In the genomic region with DNA sequence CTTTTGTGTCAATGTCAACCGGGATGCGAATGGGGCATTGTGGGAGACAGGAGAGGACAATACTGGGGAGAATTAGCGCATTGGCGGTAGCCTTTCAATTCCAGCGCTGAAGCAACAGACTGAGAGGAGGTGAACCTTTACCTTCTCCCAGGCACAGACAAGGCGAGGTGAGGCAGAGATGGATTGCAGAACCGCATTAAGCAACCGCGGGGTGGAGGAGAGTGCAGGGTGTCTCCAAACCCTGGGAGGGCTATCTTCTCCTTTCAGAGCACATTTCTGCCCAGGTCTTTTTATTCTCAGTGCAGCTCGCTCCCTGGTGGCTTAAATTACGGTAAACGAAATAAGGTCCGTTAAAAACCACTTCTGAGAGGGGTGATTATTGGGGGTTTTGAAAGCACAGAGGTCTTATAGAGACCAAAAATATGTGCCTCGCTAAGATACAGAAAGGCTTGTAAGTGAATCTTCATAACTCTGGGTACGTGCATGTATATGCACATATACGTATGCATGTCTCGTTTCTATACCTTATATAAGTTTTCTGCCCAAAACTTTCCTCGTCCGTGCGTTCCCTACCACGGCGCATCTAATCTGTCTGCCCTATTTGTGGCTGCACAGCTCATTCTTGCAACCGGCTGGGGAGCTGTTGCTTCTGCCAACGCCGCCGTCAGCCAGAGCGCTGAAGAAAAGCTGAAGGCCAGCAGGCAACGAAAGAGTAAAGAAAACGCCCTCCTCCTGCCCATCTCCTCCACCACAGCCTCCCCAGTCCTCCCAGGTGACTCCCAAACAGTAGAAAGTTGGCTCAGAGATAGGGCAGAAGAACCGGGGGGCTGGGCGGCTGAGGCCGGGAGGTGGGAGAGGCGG, we compare ENCODE assay signal across 8 cellular contexts. TPM values are rescaled to one million over a fixed set of nuclear protein-coding genes. Genes with fewer than 3 reads are reported as not detected.
DNase-seq lines count a peak whose midpoint lies in the region; ATAC-seq and TF ChIP-seq lines count a peak whose summit lies in the region.

No MANE protein-coding gene starts in this region.

- H3K4ac ChIP-seq in mesendoderm (ENCODE audit: low read depth, low read length): no peak overlapping the region

- peaks cover 50% of the 10 kb centered on the region for H3K27me3 Mint-ChIP-seq in activated CD4-positive, alpha-beta T cell treated with anti-CD3 and anti-CD28 coated beads, Interleukin-2, amount 10 ng/mL, durations not matched to agents 7 days and 5 days

- H3K27me3 ChIP-seq in HUES6 (ENCODE audit: control insufficient read depth, insufficient read depth, low read length) (peaks cover 55% of the 10 kb centered on the region), mesendoderm (ENCODE audit: insufficient read depth, low read length, poor library complexity) (peaks cover 4% of the 10 kb centered on the region)

- TF ChIP-seq CTCF in coronary artery (IDR thresholded peaks at IDR 0.05) (no peak), omental fat pad (IDR thresholded peaks at IDR 0.05) (no peak)

- peaks cover 3% of the 10 kb centered on the region for H3K4me1 Mint-ChIP-seq in activated CD4-positive, alpha-beta T cell treated with anti-CD3 and anti-CD28 coated beads, Interleukin-2, amount 10 ng/mL, durations not matched to agents 7 days and 5 days

- WGBS in mesendoderm (ENCODE audit: extremely low coverage, insufficient coverage, low lambda C conversion rate): no CpG with 5 or more reads among the region's 33 CpGs

- H3K4me3 Mint-ChIP-seq in activated CD4-positive, alpha-beta T cell treated with anti-CD3 and anti-CD28 coated beads, Interleukin-2, amount 10 ng/mL, durations not matched to agents 7 days and 5 days: no peak overlapping the region

- H3K79me1 ChIP-seq in mesendoderm (ENCODE audit: low read length): no peaks in the 10 kb centered on the region

- H3K36me3 ChIP-seq in HUES6 (ENCODE audit: control insufficient read depth, insufficient read depth, low read length): no peaks in the 10 kb centered on the region
- no peaks in the 10 kb centered on the region for H3K36me3 ChIP-seq in mesendoderm (ENCODE audit: control insufficient read depth, insufficient read depth, low read length)

- no peak overlapping the region for H2BK120ac ChIP-seq in mesendoderm (ENCODE audit: low read depth, low read length)

- peak overlapping the region; percentile 24 for H3K4me2 ChIP-seq in mesendoderm (ENCODE audit: low read length)

- H3K4me3 ChIP-seq in HUES6 (ENCODE audit: low read depth, low read length) (peak overlapping the region; percentile 74), coronary artery (peak overlapping the region; percentile 70), mesendoderm (ENCODE audit: low read length) (no peak overlapping the region)

- DNase-seq in COLO668 (lab: John Stamatoyannopoulos, UW; ENCODE audit: unreplicated experiment): peak; percentile 21
- no peak for DNase-seq in coronary artery (ENCODE audit: low spot score)
- DNase-seq in mesendoderm: peak; percentile 67
- DNase-seq in omental fat pad (ENCODE audit: low spot score): no peak
- DNase-seq in cortex of kidney (lab: John Stamatoyannopoulos, UW): no peak
- DNase-seq in activated CD4-positive, alpha-beta T cell treated with anti-CD3 and anti-CD28 coated beads, Interleukin-2, amount 10 ng/mL, durations not matched to agents 7 days and 5 days: no peak

- ATAC-seq in omental fat pad (ENCODE audit: low FRiP score) (no peak), HG03439 (IDR thresholded peaks at IDR 0.05; ENCODE audit: unreplicated experiment) (no peak)

- no peaks in the 10 kb centered on the region for H3K9me3 ChIP-seq in HUES6 (ENCODE audit: control insufficient read depth, insufficient read depth, low read depth, low read length)

- POLR2A ChIA-PET in activated CD4-positive, alpha-beta T cell treated with anti-CD3 and anti-CD28 coated beads, Interleukin-2, amount 10 ng/mL, durations not matched to agents 7 days and 5 days (lab: Charles Lee): no interaction called here

- no peak overlapping the region for H3K27ac Mint-ChIP-seq in activated CD4-positive, alpha-beta T cell treated with anti-CD3 and anti-CD28 coated beads, Interleukin-2, amount 10 ng/mL, durations not matched to agents 7 days and 5 days

- H3K36me3 Mint-ChIP-seq in activated CD4-positive, alpha-beta T cell treated with anti-CD3 and anti-CD28 coated beads, Interleukin-2, amount 10 ng/mL, durations not matched to agents 7 days and 5 days (ENCODE audit: low read depth): no peaks in the 10 kb centered on the region

- no peak overlapping the region for H4K8ac ChIP-seq in mesendoderm (ENCODE audit: low read depth, low read length)

- H3K18ac ChIP-seq in mesendoderm (ENCODE audit: low read length): no peak overlapping the region

- no peak overlapping the region for H3K23ac ChIP-seq in mesendoderm (ENCODE audit: low read length)

- H3K79me2 ChIP-seq in mesendoderm (ENCODE audit: control insufficient read depth, insufficient read depth, low read length): no peaks in the 10 kb centered on the region

- CTCF ChIA-PET in activated CD4-positive, alpha-beta T cell treated with anti-CD3 and anti-CD28 coated beads, Interleukin-2, amount 10 ng/mL, durations not matched to agents 7 days and 5 days (lab: Charles Lee): interaction anchor here (0.7 kb wide), 1 partner anchor 384 kb away, joined by 4 read pairs; no protein-coding TSS in a partner anchor

- peak overlapping the region; percentile 25 for H3K56ac ChIP-seq in mesendoderm (ENCODE audit: low read length)

- H3K9ac ChIP-seq in HUES6 (ENCODE audit: low read length) (no peak overlapping the region), mesendoderm (ENCODE audit: low read length) (peak overlapping the region; percentile 10)

- H3K4me1 ChIP-seq in HUES6 (ENCODE audit: control insufficient read depth, insufficient read depth, low read length) (peaks cover 9% of the 10 kb centered on the region; the same call in 1 of the 2 replicates), mesendoderm (ENCODE audit: control insufficient read depth, low read depth, low read length) (no peaks in the 10 kb centered on the region)

- H2BK5ac ChIP-seq in mesendoderm (ENCODE audit: low read length): no peak overlapping the region

- H3K27ac ChIP-seq in HUES6 (ENCODE audit: low read depth, low read length): no peak overlapping the region
- no peak overlapping the region for H3K27ac ChIP-seq in coronary artery
- no peak overlapping the region for H3K27ac ChIP-seq in mesendoderm (ENCODE audit: low read depth, low read length)

- H2BK15ac ChIP-seq in mesendoderm (replicated peaks; ENCODE audit: low read depth): no peak overlapping the region

- H2AK5ac ChIP-seq in mesendoderm (ENCODE audit: low read length): no peak overlapping the region

- H4K5ac ChIP-seq in mesendoderm (ENCODE audit: low read length): no peak overlapping the region

- no peaks in the 10 kb centered on the region for H3K9me3 Mint-ChIP-seq in activated CD4-positive, alpha-beta T cell treated with anti-CD3 and anti-CD28 coated beads, Interleukin-2, amount 10 ng/mL, durations not matched to agents 7 days and 5 days

RNA-seq across cellular contexts. Expression of a gene that starts 0.9 kb away (rescaled TPM):
- 0.01 TPM for polyA plus RNA-seq in mesendoderm (2013, experiment 1 of 2)
- not detected for polyA plus RNA-seq in mesendoderm (2013, experiment 2 of 2)
- total RNA-seq in omental fat pad: not detected
- not detected for total RNA-seq in activated CD4-positive, alpha-beta T cell treated with anti-CD3 and anti-CD28 coated beads, Interleukin-2, amount 10 ng/mL, durations not matched to agents 7 days and 5 days

RNA-seq across cellular contexts. Expression of a gene that starts 37.0 kb away (rescaled TPM):
- not detected for polyA plus RNA-seq in mesendoderm (2013, experiment 1 of 2)
- not detected for polyA plus RNA-seq in mesendoderm (2013, experiment 2 of 2)
- total RNA-seq in omental fat pad: not detected
- not detected for total RNA-seq in activated CD4-positive, alpha-beta T cell treated with anti-CD3 and anti-CD28 coated beads, Interleukin-2, amount 10 ng/mL, durations not matched to agents 7 days and 5 days

Comparison
In these comparisons a context has a peak if more than half of its experiments do, and no peak if none do; other contexts are left out.
1. DNase-seq: peak in COLO668 (single experiment) and mesendoderm (single experiment); none in coronary artery (single experiment), omental fat pad (single experiment), cortex of kidney (single experiment) and activated CD4-positive, alpha-beta T cell treated with anti-CD3 and anti-CD28 coated beads, Interleukin-2, amount 10 ng/mL, durations not matched to agents 7 days and 5 days (single experiment).